Comparison of ENCODE assay signal across 19 cellular contexts in the genomic region with DNA sequence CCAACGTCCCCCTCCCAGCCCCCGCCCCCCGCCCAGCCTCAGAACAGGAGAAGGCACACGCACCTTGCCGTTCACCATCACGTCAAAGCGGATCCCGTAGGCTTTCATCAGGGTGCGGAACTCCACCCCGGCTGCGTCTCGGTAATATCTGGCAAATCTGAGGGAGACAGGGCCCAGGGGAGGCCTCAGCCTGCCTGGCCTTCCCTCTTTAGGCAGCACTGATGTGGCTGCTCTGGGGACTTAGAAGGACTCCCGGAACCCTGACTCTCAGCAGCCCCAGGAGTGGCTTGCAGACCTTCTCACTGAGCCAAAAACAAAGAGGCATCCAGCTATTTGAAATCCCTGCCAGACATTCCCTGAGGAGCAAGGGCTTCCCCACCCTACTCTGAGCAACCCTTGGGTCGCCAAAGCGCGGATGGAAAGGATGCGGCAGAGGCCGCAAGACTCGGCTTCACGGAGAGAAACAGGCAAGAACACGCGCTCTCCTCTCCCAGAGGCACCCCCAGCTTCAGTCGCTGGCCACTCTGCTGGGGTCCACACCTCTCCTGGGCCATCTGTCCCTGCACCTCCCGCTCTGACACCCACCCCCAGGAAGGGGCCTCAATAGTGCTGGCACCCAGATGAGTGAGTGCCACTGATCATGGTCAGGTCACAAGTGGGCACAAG. TPM values are rescaled to one million over a fixed set of nuclear protein-coding genes. Genes with fewer than 3 reads are reported as not detected.
DNase-seq lines count a peak whose midpoint lies in the region; ATAC-seq and TF ChIP-seq lines count a peak whose summit lies in the region.
"Had no signal": no experiment of that assay in that cellular context is flagged by ENCODE, and none has a peak within 500 bp of the region (broad histone marks: within the 10 kb centered on the region; RNA-seq: fewer than 3 reads in every experiment).

No MANE protein-coding gene starts in this region.

- intact Hi-C loops in IMR-90 (cut with micrococcal nuclease), result no loop called here

- TF ChIP-seq RAD21 in IMR-90 (IDR thresholded peaks at IDR 0.05; ENCODE audit: low read length), result no peak

- H3K36me3 Mint-ChIP-seq in WTC11 (no peaks in the 10 kb centered on the region), naive B cell (peaks cover 6 to 11% of the 10 kb centered on the region in 2 donors), chondrocyte (ENCODE audit: low read depth) (no peaks in the 10 kb centered on the region), type B pancreatic cell (no peaks in the 10 kb centered on the region)

- no peak overlapping the region for H4K5ac ChIP-seq in IMR-90 (ENCODE audit: low read depth, low read length)

- peak overlapping the region; percentile 51 for H2AFZ ChIP-seq in IMR-90 (replicated peaks; ENCODE audit: low read length, poor library complexity)

- H3K4me2 ChIP-seq in BLaER1 (peak overlapping the region; percentile 94), IMR-90 (ENCODE audit: low read depth, low read length) (no peak overlapping the region)
- H3K4me2 ChIP-seq: smooth muscle cell had no signal

- dilution Hi-C loops in IMR-90 (cut with HindIII; ENCODE audit: low sequenced_read_pairs, unreplicated experiment), result no loop called here

- no peak overlapping the region for H2BK120ac ChIP-seq in IMR-90 (ENCODE audit: low read depth, low read length)

- peaks cover 20% of the 10 kb centered on the region for H4K20me1 ChIP-seq in BLaER1
- H4K20me1 ChIP-seq in IMR-90 (ENCODE audit: insufficient read depth, low read length), result no peaks in the 10 kb centered on the region

- in situ Hi-C loops in IMR-90 (cut with MboI; ENCODE audit: low sequenced_read_pairs), result no loop called here

- WGBS in IMR-90 (ENCODE audit: extremely low coverage in 2 of 2, insufficient read length in 1 of 2), 2 experiments, result 27% methylated on average over 2 of the region's 24 CpGs; no CpG with 5 or more reads in 1 of the 2 experiments

- H2BK20ac ChIP-seq in IMR-90 (ENCODE audit: low read depth, low read length), result no peak overlapping the region

- peaks cover 73% of the 10 kb centered on the region for H3K4me1 ChIP-seq in BLaER1
- no peaks in the 10 kb centered on the region for H3K4me1 ChIP-seq in IMR-90 (ENCODE audit: control insufficient read depth, insufficient read depth, low read length)
- H3K4me1 ChIP-seq: breast epithelium had no signal

- H3K18ac ChIP-seq in IMR-90 (ENCODE audit: low read depth, low read length), result no peak overlapping the region

- no peak overlapping the region for H2AK5ac ChIP-seq in IMR-90 (ENCODE audit: low read depth, low read length)

- peak overlapping the region; percentile 57; the same call in 1 of the 2 replicates for H3K27ac Mint-ChIP-seq in WTC11
- H3K27ac Mint-ChIP-seq in naive B cell, result peak overlapping the region; percentile 85 to 95 (median 90)
- no peak overlapping the region for H3K27ac Mint-ChIP-seq in chondrocyte (ENCODE audit: unreplicated experiment)
- no peak overlapping the region for H3K27ac Mint-ChIP-seq in type B pancreatic cell
- H3K27ac Mint-ChIP-seq: activated CD4-positive, alpha-beta T cell treated with anti-CD3 and anti-CD28 coated beads, Interleukin-2, amount 10 ng/mL, durations not matched to agents 7 days and 5 days; activated naive CD8-positive, alpha-beta T cell had no signal

- H3K14ac ChIP-seq in IMR-90 (replicated peaks; ENCODE audit: low read depth, low read length), result no peak overlapping the region

- CTCF ChIA-PET in IMR-90 (lab: Yijun Ruan, JAX) (no interaction called here), WTC11 (lab: Charles Lee) (no interaction called here)

- H3K79me1 ChIP-seq in IMR-90 (ENCODE audit: low read depth in 1 of 2, low read length in 2 of 2), result no peaks in the 10 kb centered on the region

- H3K4me3 ChIP-seq in BLaER1 (peak overlapping the region; percentile 55), IMR-90 (ENCODE audit: insufficient read depth, low read depth, low read length) (no peak overlapping the region)
- H3K4me3 ChIP-seq: breast epithelium, HAP-1, ovary, smooth muscle cell had no signal

- H3K9me3 Mint-ChIP-seq in WTC11 (no peaks in the 10 kb centered on the region), naive B cell (no peaks in the 10 kb centered on the region), chondrocyte (ENCODE audit: low read depth) (no peaks in the 10 kb centered on the region), type B pancreatic cell (no peaks in the 10 kb centered on the region)
- H3K9me3 Mint-ChIP-seq: activated CD4-positive, alpha-beta T cell treated with anti-CD3 and anti-CD28 coated beads, Interleukin-2, amount 10 ng/mL, durations not matched to agents 7 days and 5 days had no signal

- TF ChIP-seq CTCF in IMR-90 (conservative IDR thresholded peaks at IDR 0.05; ENCODE audit: low read depth, low read length) (no peak), WTC11 (IDR thresholded peaks at IDR 0.05) (no peak), chondrocyte (IDR thresholded peaks at IDR 0.05) (no peak), type B pancreatic cell (conservative IDR thresholded peaks at IDR 0.05) (no peak)

- H3K4me1 Mint-ChIP-seq in WTC11 (peaks cover 7% of the 10 kb centered on the region), naive B cell (peaks cover 43 to 67% (median 59%) of the 10 kb centered on the region in 3 donors), chondrocyte (ENCODE audit: low read depth) (no peaks in the 10 kb centered on the region), type B pancreatic cell (ENCODE audit: unreplicated experiment) (no peaks in the 10 kb centered on the region)

- H2BK5ac ChIP-seq in IMR-90 (ENCODE audit: low read depth, low read length, poor library complexity, severe bottlenecking), result no peak overlapping the region

- no peaks in the 10 kb centered on the region for H3K27me3 Mint-ChIP-seq in WTC11 (ENCODE audit: low read depth)
- no peaks in the 10 kb centered on the region for H3K27me3 Mint-ChIP-seq in naive B cell
- H3K27me3 Mint-ChIP-seq in chondrocyte (ENCODE audit: low read depth), result peaks cover under 1% of the 10 kb centered on the region
- peaks cover 16% of the 10 kb centered on the region for H3K27me3 Mint-ChIP-seq in type B pancreatic cell
- H3K27me3 Mint-ChIP-seq: activated CD4-positive, alpha-beta T cell treated with anti-CD3 and anti-CD28 coated beads, Interleukin-2, amount 10 ng/mL, durations not matched to agents 7 days and 5 days; activated naive CD8-positive, alpha-beta T cell had no signal

- no peak overlapping the region for H2AK9ac ChIP-seq in IMR-90 (replicated peaks; ENCODE audit: low read depth, low read length, poor library complexity)

- H3K9ac ChIP-seq in BLaER1 (peak overlapping the region; percentile 75), IMR-90 (ENCODE audit: low read depth, low read length) (no peak overlapping the region)

- H3K23ac ChIP-seq in IMR-90 (ENCODE audit: low read depth, low read length), result no peak overlapping the region

- DNase-seq in IMR-90 (no peak), WTC11 (ENCODE audit: low spot score) (no peak), naive B cell (peak; percentile 41), chondrocyte (ENCODE audit: low spot score) (no peak), DMS153 (lab: John Stamatoyannopoulos, UW) (no peak), type B pancreatic cell (ENCODE audit: extremely low spot score, unreplicated experiment) (no peak)
- DNase-seq in activated CD4-positive, alpha-beta T cell treated with anti-CD3 and anti-CD28 coated beads, Interleukin-2, amount 50 U/mL, for 4 hours, result no peak
- DNase-seq: activated CD4-positive, alpha-beta T cell treated with anti-CD3 and anti-CD28 coated beads, Interleukin-2, amount 10 ng/mL, durations not matched to agents 7 days and 5 days; C1 segment of cervical spinal cord; DMS53; NCI-H1092 treated with DMSO at 0.1 percent for 48 hours; ovary; stimulated activated naive CD4-positive, alpha-beta T cell; T-helper 9 cell had no signal

- H3K9me3 ChIP-seq in BLaER1, result no peaks in the 10 kb centered on the region
- no peaks in the 10 kb centered on the region for H3K9me3 ChIP-seq in IMR-90 (ENCODE audit: control insufficient read depth, insufficient read depth, low read length)
- H3K9me3 ChIP-seq: breast epithelium, HAP-1, ovary had no signal

- H3K4me3 Mint-ChIP-seq in WTC11 (no peak overlapping the region), naive B cell (peak overlapping the region; percentile 83 to 95 (median 88)), chondrocyte (ENCODE audit: unreplicated experiment) (no peak overlapping the region), type B pancreatic cell (no peak overlapping the region)
- H3K4me3 Mint-ChIP-seq: activated CD4-positive, alpha-beta T cell treated with anti-CD3 and anti-CD28 coated beads, Interleukin-2, amount 10 ng/mL, durations not matched to agents 7 days and 5 days; activated naive CD8-positive, alpha-beta T cell had no signal

- TF ChIP-seq POLR2A in IMR-90 (IDR thresholded peaks at IDR 0.05; ENCODE audit: low read depth, low read length), result no peak

- no peak overlapping the region for H4K91ac ChIP-seq in IMR-90 (ENCODE audit: insufficient read depth, low read depth, low read length)

- no peak overlapping the region for H4K8ac ChIP-seq in IMR-90 (ENCODE audit: low read depth in 2 of 2, low read length in 2 of 2)

- BruUV-seq in IMR-90 (replicated peaks; lab: Mats Ljungman, UMichigan), result no TSS peak

- H2BK15ac ChIP-seq in IMR-90 (ENCODE audit: low read depth, low read length), result no peak overlapping the region

- ATAC-seq in IMR-90 (ENCODE audit: low read depth) (peak; percentile 47), WTC11 (peak; percentile 19; the same call in 1 of the 2 replicates), naive B cell (ENCODE audit: low read depth in 2 of 2) (peak; percentile 23 to 36)

- H3K4ac ChIP-seq in IMR-90 (ENCODE audit: low read depth, low read length), result no peak overlapping the region

- POLR2A ChIA-PET in IMR-90 (lab: Charles Lee; ENCODE audit: unreplicated experiment), result no interaction called here
- POLR2A ChIA-PET in WTC11 (lab: Charles Lee), result no interaction called here

- H3K27ac ChIP-seq in BLaER1 (peak overlapping the region; percentile 90), IMR-90 (ENCODE audit: insufficient read depth, low read length) (no peak overlapping the region)
- H3K27ac ChIP-seq: breast epithelium, ovary had no signal

- H3K56ac ChIP-seq in IMR-90 (ENCODE audit: extremely low read depth, insufficient read depth, low read length), result no peak overlapping the region

- H3K36me3 ChIP-seq in BLaER1 (peaks cover 21% of the 10 kb centered on the region; the same call in 1 of the 2 replicates), IMR-90 (ENCODE audit: control insufficient read depth, insufficient read depth, low read length) (no peaks in the 10 kb centered on the region)
- H3K36me3 ChIP-seq: breast epithelium, HAP-1, ovary had no signal

- H3K27me3 ChIP-seq in BLaER1, result no peaks in the 10 kb centered on the region
- peaks cover 9% of the 10 kb centered on the region for H3K27me3 ChIP-seq in IMR-90 (ENCODE audit: control insufficient read depth, insufficient read depth, low read length)
- H3K27me3 ChIP-seq: ovary had no signal

- H3K9me1 ChIP-seq in IMR-90 (ENCODE audit: insufficient read depth, low read length), result no peaks in the 10 kb centered on the region

RNA-seq across cellular contexts. Expression of a gene that starts 7.9 kb away (rescaled TPM):
- 1.7 and 1.8 TPM in 2 replicates for total RNA-seq in IMR-90 (2012; rRNA removed)
- polyA plus RNA-seq in IMR-90 (2012; rRNA removed), result 3.5 and 3.7 TPM in 2 replicates
- polyA plus RNA-seq in IMR-90 (2012; cell fraction: cytosol; rRNA removed), result 2.1 and 4.3 TPM in 2 replicates
- 4.0 and 4.2 TPM in 2 replicates for polyA plus RNA-seq in IMR-90 (2012; cell fraction: nucleus; rRNA removed; ENCODE audit: low replicate concordance)
- total RNA-seq in WTC11 (2021), result 6.4 to 9.5 TPM (median 8.8 TPM) in 3 replicates
- 100 to 1,000 TPM; 377 to 864 (median 638) TPM for polyA plus RNA-seq in naive B cell (ENCODE audit: low read depth in 6 of 6)
- 0.18 to 1.1 TPM (median 0.30 TPM) in 3 replicates for total RNA-seq in chondrocyte
- 0.69 and 1.3 TPM in 2 replicates for total RNA-seq in type B pancreatic cell (ENCODE audit: low replicate concordance)
- total RNA-seq: smooth muscle cell had no signal
- polyA plus RNA-seq: smooth muscle cell had no signal

RNA-seq across cellular contexts. Expression of a gene that starts 19.5 kb away (rescaled TPM):
- 10.8 and 10.9 TPM in 2 replicates for total RNA-seq in IMR-90 (2012; rRNA removed)
- 80.5 and 84.4 TPM in 2 replicates for polyA plus RNA-seq in IMR-90 (2012; rRNA removed)
- polyA plus RNA-seq in IMR-90 (2012; cell fraction: cytosol; rRNA removed), result 22.8 and 105 TPM in 2 replicates
- 23.6 and 35.6 TPM in 2 replicates for polyA plus RNA-seq in IMR-90 (2012; cell fraction: nucleus; rRNA removed; ENCODE audit: low replicate concordance)
- total RNA-seq in WTC11 (2021), result 81.2 to 89.7 TPM (median 86.0 TPM) in 3 replicates
- 10 to 100 TPM; 38.9 to 83.4 (median 55.2) TPM for polyA plus RNA-seq in naive B cell (ENCODE audit: low read depth in 6 of 6)
- 36.2 to 41.8 TPM (median 37.6 TPM) in 3 replicates for total RNA-seq in chondrocyte
- 38.6 and 46.6 TPM in 2 replicates for total RNA-seq in type B pancreatic cell (ENCODE audit: low replicate concordance)

RNA-seq across cellular contexts. Expression of a gene that starts 19.7 kb away (rescaled TPM):
- 146 and 170 TPM in 2 replicates for total RNA-seq in IMR-90 (2012; rRNA removed)
- 176 and 196 TPM in 2 replicates for polyA plus RNA-seq in IMR-90 (2012; rRNA removed)
- polyA plus RNA-seq in IMR-90 (2012; cell fraction: cytosol; rRNA removed), result 234 and 272 TPM in 2 replicates
- 101 and 135 TPM in 2 replicates for polyA plus RNA-seq in IMR-90 (2012; cell fraction: nucleus; rRNA removed; ENCODE audit: low replicate concordance)
- total RNA-seq in WTC11 (2021), result 71.9 to 76.9 TPM (median 76.2 TPM) in 3 replicates
- polyA plus RNA-seq in naive B cell (ENCODE audit: low read depth in 6 of 6), result 10 to 100 TPM; 37.1 to 56.5 (median 45.1) TPM
- total RNA-seq in chondrocyte, result 198 to 242 TPM (median 230 TPM) in 3 replicates
- 91.2 and 138 TPM in 2 replicates for total RNA-seq in type B pancreatic cell (ENCODE audit: low replicate concordance)

RNA-seq across cellular contexts. Expression of a gene that starts 35.6 kb away (rescaled TPM):
- total RNA-seq in IMR-90 (2012; rRNA removed), result 3.9 and 4.3 TPM in 2 replicates
- polyA plus RNA-seq in IMR-90 (2012; rRNA removed), result 1.9 and 2.2 TPM in 2 replicates
- polyA plus RNA-seq in IMR-90 (2012; cell fraction: cytosol; rRNA removed), result 0.88 and 1.1 TPM in 2 replicates
- 0.55 and 0.58 TPM in 2 replicates for polyA plus RNA-seq in IMR-90 (2012; cell fraction: nucleus; rRNA removed; ENCODE audit: low replicate concordance)
- total RNA-seq in WTC11 (2021), result 30.0 to 30.8 TPM (median 30.4 TPM) in 3 replicates
- 1 to 10 TPM in 1 of 6 donors, under 1 TPM in 5; 0.19 to 2.3 (median 0.74) TPM for polyA plus RNA-seq in naive B cell (ENCODE audit: low read depth in 6 of 6)
- 2.1 to 2.6 TPM (median 2.2 TPM) in 3 replicates for total RNA-seq in chondrocyte
- total RNA-seq in type B pancreatic cell (ENCODE audit: low replicate concordance), result 5.2 and 13.1 TPM in 2 replicates

RNA-seq across cellular contexts. Expression of a gene that starts 51.5 kb away (rescaled TPM):
- 4.7 and 6.9 TPM in 2 replicates for total RNA-seq in IMR-90 (2012; rRNA removed)
- 4.7 and 5.3 TPM in 2 replicates for polyA plus RNA-seq in IMR-90 (2012; rRNA removed)
- 3.1 and 5.1 TPM in 2 replicates for polyA plus RNA-seq in IMR-90 (2012; cell fraction: cytosol; rRNA removed)
- polyA plus RNA-seq in IMR-90 (2012; cell fraction: nucleus; rRNA removed; ENCODE audit: low replicate concordance), result 8.7 and 9.4 TPM in 2 replicates
- total RNA-seq in WTC11 (2021), result 10.7 to 11.9 TPM (median 11.8 TPM) in 3 replicates
- polyA plus RNA-seq in naive B cell (ENCODE audit: low read depth in 6 of 6), result 10 to 100 TPM in 3 of 6 donors, 1 to 10 TPM in 3; 9.2 to 14.5 (median 10.2) TPM
- 14.4 to 18.4 TPM (median 17.8 TPM) in 3 replicates for total RNA-seq in chondrocyte
- 17.4 and 17.5 TPM in 2 replicates for total RNA-seq in type B pancreatic cell (ENCODE audit: low replicate concordance)

Comparison
In these comparisons a context has a peak if more than half of its experiments do, and no peak if none do; other contexts are left out.
1. H3K27ac Mint-ChIP-seq: peak in WTC11 (single experiment) and naive B cell (6 of 6); none in chondrocyte (single experiment) and type B pancreatic cell (single experiment).
2. H3K4me3 Mint-ChIP-seq: peak in naive B cell (8 of 8); none in WTC11 (single experiment), chondrocyte (single experiment) and type B pancreatic cell (single experiment).
3. Peak in every context shown above with its lines, with median percentiles within 50 percentile points of each other: ATAC-seq.